In the genomic region with DNA sequence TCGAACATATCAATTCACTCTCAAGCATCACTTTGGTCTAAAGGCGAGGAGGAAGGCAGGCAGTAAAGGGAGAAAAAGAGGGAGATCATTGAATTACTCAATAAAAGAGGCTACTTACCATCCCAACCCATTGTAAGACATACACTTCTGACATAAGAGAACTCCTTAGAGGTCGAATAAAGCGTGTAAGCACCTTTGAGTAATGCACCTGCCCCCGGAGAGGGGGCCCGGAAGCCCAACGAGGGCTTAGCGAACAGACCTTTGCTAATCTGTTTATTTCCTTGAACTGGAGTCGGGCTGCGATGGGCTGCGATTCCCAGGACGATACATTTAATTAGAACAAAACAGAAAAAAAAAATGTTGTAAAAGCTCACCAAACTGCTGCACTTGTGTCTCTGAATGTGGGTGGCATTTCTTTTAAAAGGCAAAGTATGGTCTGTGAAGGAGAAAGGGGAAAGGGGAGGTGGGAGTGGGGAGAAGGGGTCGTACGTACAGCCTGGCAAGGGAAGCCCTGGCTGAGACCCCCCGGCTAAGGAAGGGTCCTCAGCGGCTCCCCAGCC, we compare ENCODE assay signal across 8 cellular contexts. TPM values are rescaled to one million over a fixed set of nuclear protein-coding genes. Genes with fewer than 3 reads are reported as not detected.
DNase-seq lines count a peak whose midpoint lies in the region; TF ChIP-seq lines count a peak whose summit lies in the region.

No MANE protein-coding gene starts in this region.

- H3K9ac ChIP-seq in skeletal muscle satellite cell (ENCODE audit: low read depth, low read length): peak overlapping the region; percentile 98

- H3K4me2 ChIP-seq in skeletal muscle satellite cell (ENCODE audit: low read length): peak overlapping the region; percentile 94

- CTCF ChIA-PET in Calu3 (lab: Charles Lee): no interaction called here

- H3K27ac Mint-ChIP-seq in Calu3 (ENCODE audit: unreplicated experiment) (peak overlapping the region; percentile 97), glutamatergic neuron (ENCODE audit: unreplicated experiment) (peak overlapping the region; percentile 99)

- H3K4me3 Mint-ChIP-seq in Calu3 (ENCODE audit: low read depth, unreplicated experiment) (peak overlapping the region; percentile 75), glutamatergic neuron (ENCODE audit: unreplicated experiment) (peak overlapping the region; percentile 96)

- H3K4me1 Mint-ChIP-seq in Calu3 (ENCODE audit: low read depth, unreplicated experiment) (peaks cover 59% of the 10 kb centered on the region), glutamatergic neuron (ENCODE audit: low read depth, unreplicated experiment) (peaks cover 47% of the 10 kb centered on the region)

- DNase-seq in Calu3 (no peak), NCI-H187 treated with DMSO at 0.1 percent for 48 hours (lab: John Stamatoyannopoulos, UW) (peak; percentile 73), glutamatergic neuron (no peak), T1000 (lab: John Stamatoyannopoulos, UW) (no peak), cortex of kidney (lab: John Stamatoyannopoulos, UW) (no peak), GDM1 (lab: John Stamatoyannopoulos, UW) (no peak)
- peak; percentile 43 for DNase-seq in activated T-helper 9 cell treated with anti-CD3 and anti-CD28 coated beads, Interleukin-2, amount 50 U/mL, for 16 hours (ENCODE audit: low read depth)

- H3K27me3 ChIP-seq in skeletal muscle satellite cell (ENCODE audit: control insufficient read depth, insufficient read depth, low read length): no peaks in the 10 kb centered on the region

- peaks cover 45% of the 10 kb centered on the region for H3K4me1 ChIP-seq in skeletal muscle satellite cell (ENCODE audit: control insufficient read depth, insufficient read depth, low read length)

- no peaks in the 10 kb centered on the region for H3K9me3 ChIP-seq in skeletal muscle satellite cell (replicated peaks; ENCODE audit: low read length)

- peak overlapping the region; percentile 76 for H3K4me3 ChIP-seq in skeletal muscle satellite cell (ENCODE audit: low read length)

- H3K36me3 ChIP-seq in skeletal muscle satellite cell (ENCODE audit: insufficient read depth, low read length): peaks cover 16% of the 10 kb centered on the region

- H3K36me3 Mint-ChIP-seq in Calu3 (ENCODE audit: insufficient read depth, unreplicated experiment) (peaks cover 83% of the 10 kb centered on the region), glutamatergic neuron (ENCODE audit: unreplicated experiment) (peaks cover 10% of the 10 kb centered on the region)

- no TSS peak for BruUV-seq in Calu3 (replicated peaks; lab: Mats Ljungman, UMichigan)

- H3K27me3 Mint-ChIP-seq in Calu3 (ENCODE audit: unreplicated experiment) (no peaks in the 10 kb centered on the region), glutamatergic neuron (ENCODE audit: unreplicated experiment) (peaks cover 25% of the 10 kb centered on the region)

- intact Hi-C loops in Calu3 (cut with micrococcal nuclease; ENCODE audit: unreplicated experiment): no loop called here

- no peak for TF ChIP-seq CTCF in Calu3 (IDR thresholded peaks at IDR 0.05; ENCODE audit: unreplicated experiment)
- TF ChIP-seq CTCF in glutamatergic neuron (IDR thresholded peaks at IDR 0.05; ENCODE audit: partially characterized antibody, unreplicated experiment): no peak

- no peaks in the 10 kb centered on the region for H3K9me3 Mint-ChIP-seq in Calu3 (ENCODE audit: low read depth, unreplicated experiment)
- H3K9me3 Mint-ChIP-seq in glutamatergic neuron (ENCODE audit: unreplicated experiment): peaks cover 31% of the 10 kb centered on the region

RNA-seq across cellular contexts. Expression of gene ZC3H4, which starts 3.0 kb away (rescaled TPM):
- total RNA-seq in Calu3 (2022) (73.0 and 85.2 TPM in 2 replicates), glutamatergic neuron (ENCODE audit: unreplicated experiment) (50.3 TPM)
- 14.2 and 15.3 TPM in 2 replicates for total RNA-seq in skeletal muscle satellite cell (2012; rRNA removed)

RNA-seq across cellular contexts. Expression of gene SAE1, which starts 20.0 kb away (rescaled TPM):
- total RNA-seq in Calu3 (2022): 169 and 174 TPM in 2 replicates
- 79.9 TPM for total RNA-seq in glutamatergic neuron (ENCODE audit: unreplicated experiment)
- total RNA-seq in skeletal muscle satellite cell (2012; rRNA removed): 115 and 118 TPM in 2 replicates

Comparison
In these comparisons a context has a peak if more than half of its experiments do, and no peak if none do; other contexts are left out.
1. DNase-seq: peak in NCI-H187 treated with DMSO at 0.1 percent for 48 hours (single experiment) and activated T-helper 9 cell treated with anti-CD3 and anti-CD28 coated beads, Interleukin-2, amount 50 U/mL, for 16 hours (single experiment); none in Calu3 (single experiment), glutamatergic neuron (single experiment), T1000 (single experiment), cortex of kidney (single experiment) and GDM1 (single experiment).